Comparison of ENCODE assay signal across 1 cellular context in genomic region chr2:24174851-24175277, GRCh38.
TF ChIP-seq lines count a peak whose summit lies in the region.

Gene FAM228A, plus strand, starts transcription at chr2:24175053. Its CDS starts 428 bp downstream, at chr2:24175481.

TF ChIP-seq in GM23338, 12 proteins besides CTCF, POLR2A, EP300 and RAD21:
- no peak for TF ChIP-seq ZNF462 (CRISPR knock-in tag; IDR thresholded peaks at IDR 0.05)
- no peak for TF ChIP-seq EZH2 (IDR thresholded peaks at IDR 0.05; ENCODE audit: low read depth, unreplicated experiment)
- TF ChIP-seq POLR2AphosphoS5 (IDR thresholded peaks at IDR 0.05; ENCODE audit: low read depth) = no peak
- no peak for TF ChIP-seq NANOG (IDR thresholded peaks at IDR 0.05; ENCODE audit: borderline replicate concordance)
- no peak for TF ChIP-seq EZH2phosphoT487 (IDR thresholded peaks at IDR 0.05; ENCODE audit: unreplicated experiment)
- TF ChIP-seq REST (IDR thresholded peaks at IDR 0.05; ENCODE audit: unreplicated experiment) = no peak
- no peak for TF ChIP-seq CREB1 (CRISPR knock-in tag; IDR thresholded peaks at IDR 0.05; ENCODE audit: low read depth)
- TF ChIP-seq ETS1 (IDR thresholded peaks at IDR 0.05) = no peak
- TF ChIP-seq JUNB (IDR thresholded peaks at IDR 0.05; ENCODE audit: unreplicated experiment) = no peak
- no peak for TF ChIP-seq STAT1 (IDR thresholded peaks at IDR 0.05; ENCODE audit: unreplicated experiment)
- TF ChIP-seq ZNF331 (CRISPR knock-in tag; IDR thresholded peaks at IDR 0.05; ENCODE audit: low read depth) = no peak
